ENCODE assay signal across 9 cellular contexts in genomic region chr16:23949630-23950290, GRCh38.
DNase-seq lines count a peak whose midpoint lies in the region; ATAC-seq and TF ChIP-seq lines count a peak whose summit lies in the region.
"Had no signal": no experiment of that assay in that cellular context is flagged by ENCODE, and none has a peak within 500 bp of the region (broad histone marks: within the 10 kb centered on the region; RNA-seq: fewer than 3 reads in every experiment).

No MANE protein-coding gene starts in this region.

- peak; percentile 45 for DNase-seq in AML-193 (lab: John Stamatoyannopoulos, UW)
- DNase-seq in Jurkat, Clone E6-1 (ENCODE audit: low read depth, low spot score): peak; percentile 95
- DNase-seq in activated CD8-positive, alpha-beta memory T cell treated with anti-CD3 and anti-CD28 coated beads for 4 hours (ENCODE audit: low read depth in 2 of 2): peak; percentile 15 to 47
- peak; percentile 41 to 52 for DNase-seq in left colon
- DNase-seq in G401 (ENCODE audit: low spot score): no peak
- no peak for DNase-seq in NCI-H774 (lab: John Stamatoyannopoulos, UW)
- DNase-seq in endodermal cell: no peak

- peaks cover 1% of the 10 kb centered on the region for H3K4me1 ChIP-seq in endodermal cell (ENCODE audit: control insufficient read depth, insufficient read depth, low read length)

- H3K9ac ChIP-seq in endodermal cell (ENCODE audit: extremely low read depth, low read length, poor library complexity, severe bottlenecking): no peak overlapping the region

- no peak for TF ChIP-seq CTCF in endodermal cell (conservative IDR thresholded peaks at IDR 0.05)

- 97% methylated on average over 5 of the region's 5 CpGs; no CpG with 5 or more reads in 1 of the 2 experiments for WGBS in endodermal cell (ENCODE audit: insufficient coverage in 1 of 2, insufficient read length in 1 of 2), 2 experiments

- peak overlapping the region; percentile 32 for H3K4me3 ChIP-seq in Jurkat, Clone E6-1 (ENCODE audit: low read length)
- no peak overlapping the region for H3K4me3 ChIP-seq in endodermal cell (ENCODE audit: low read length)
- H3K4me3 ChIP-seq: cardiac muscle cell had no signal

- H3K36me3 Mint-ChIP-seq in endodermal cell (ENCODE audit: low read depth): no peaks in the 10 kb centered on the region

- H3K4me3 Mint-ChIP-seq in endodermal cell: no peak overlapping the region

- ATAC-seq in left colon (peak; percentile 24), GM18519 (IDR thresholded peaks at IDR 0.05; ENCODE audit: low FRiP score, unreplicated experiment) (no peak)

- H3K9me3 Mint-ChIP-seq in endodermal cell: no peaks in the 10 kb centered on the region

- peaks cover 15% of the 10 kb centered on the region for H3K27me3 ChIP-seq in endodermal cell (ENCODE audit: control insufficient read depth, insufficient read depth, low read length, poor library complexity, severe bottlenecking)
- H3K27me3 ChIP-seq: cardiac muscle cell had no signal

- no peaks in the 10 kb centered on the region for H3K9me3 ChIP-seq in endodermal cell (ENCODE audit: control insufficient read depth, low read length)

- H3K4me1 Mint-ChIP-seq in endodermal cell: peaks cover 13% of the 10 kb centered on the region

- H3K36me3 ChIP-seq in endodermal cell (ENCODE audit: control insufficient read depth, insufficient read depth, low read length): no peaks in the 10 kb centered on the region
- H3K36me3 ChIP-seq: cardiac muscle cell had no signal

- H3K27me3 Mint-ChIP-seq in endodermal cell (ENCODE audit: insufficient read depth): peaks cover 20% of the 10 kb centered on the region

- H3K27ac Mint-ChIP-seq in endodermal cell: no peak overlapping the region

- H3K27ac ChIP-seq in endodermal cell (ENCODE audit: low read depth, low read length): no peak overlapping the region
- H3K27ac ChIP-seq: cardiac muscle cell had no signal

- intact Hi-C loops in left colon (cut with DNase I, micrococcal nuclease): no loop called here

- in situ Hi-C loops in G401 (cut with HindIII; ENCODE audit: low sequenced_read_pairs): no loop called here

Comparison
In these comparisons a context has a peak if more than half of its experiments do, and no peak if none do; other contexts are left out.
1. DNase-seq: peak in AML-193 (2 of 2), Jurkat, Clone E6-1 (single experiment), activated CD8-positive, alpha-beta memory T cell treated with anti-CD3 and anti-CD28 coated beads for 4 hours (2 of 2) and left colon (2 of 2); none in G401 (single experiment), NCI-H774 (single experiment) and endodermal cell (single experiment).